18 cellular contexts compared by ENCODE assay signal in the genomic region with DNA sequence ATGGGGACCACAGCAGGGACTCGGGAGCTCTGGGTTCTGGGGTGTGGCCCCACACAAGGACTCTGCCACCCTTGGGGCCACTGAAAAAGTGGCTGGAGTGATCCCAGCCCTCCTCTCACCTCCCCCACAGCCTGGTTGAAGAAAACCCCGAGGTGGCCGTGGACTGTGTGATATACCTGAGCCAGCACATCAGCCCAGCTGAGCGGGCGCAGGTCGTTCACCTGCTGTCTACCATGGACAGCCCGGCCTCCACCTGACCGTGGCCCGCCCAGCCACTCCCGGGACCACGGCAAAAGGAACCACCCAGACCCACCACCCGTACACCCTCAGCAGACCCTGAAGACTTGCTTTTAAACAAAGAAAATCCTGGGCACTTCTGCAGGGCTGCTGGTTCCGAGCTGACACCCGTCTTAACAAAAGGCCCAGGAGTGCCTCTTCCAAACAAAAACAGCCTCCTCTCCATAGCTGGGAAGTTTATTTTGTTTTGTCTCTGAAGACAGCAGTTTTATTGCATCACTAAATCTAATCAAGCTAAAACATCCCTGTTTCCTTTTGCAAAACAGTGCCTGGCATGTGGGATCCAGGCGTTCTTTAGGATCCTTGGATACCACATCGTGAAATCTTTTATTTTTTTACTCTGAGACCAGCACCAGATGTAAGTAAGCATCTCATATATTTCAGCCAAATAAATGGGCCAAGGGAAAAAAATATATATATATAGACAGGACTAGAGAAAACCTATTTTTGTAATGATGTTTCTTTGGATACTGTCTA. TPM values are rescaled to one million over a fixed set of nuclear protein-coding genes. Genes with fewer than 3 reads are reported as not detected.
DNase-seq lines count a peak whose midpoint lies in the region; ATAC-seq and TF ChIP-seq lines count a peak whose summit lies in the region.
"Had no signal": no experiment of that assay in that cellular context is flagged by ENCODE, and none has a peak within 500 bp of the region (broad histone marks: within the 10 kb centered on the region; RNA-seq: fewer than 3 reads in every experiment).

No MANE protein-coding gene starts in this region.

- no peaks in the 10 kb centered on the region for H3K9me2 ChIP-seq in OCI-LY7 (ENCODE audit: insufficient read depth, low read length)
- no peaks in the 10 kb centered on the region for H3K9me2 ChIP-seq in Karpas-422 (replicated peaks; ENCODE audit: insufficient read depth, low read length)

- H2AK5ac ChIP-seq in neuronal stem cell (ENCODE audit: low read depth, low read length) = peak overlapping the region; percentile 20

- no peak overlapping the region for H2BK12ac ChIP-seq in neuronal stem cell (ENCODE audit: low read length)

- H3K4me3 ChIP-seq in BJ (ENCODE audit: low read depth, low read length) (no peak overlapping the region), OCI-LY7 (ENCODE audit: low read depth, low read length, poor library complexity, severe bottlenecking) (no peak overlapping the region), neuronal stem cell (ENCODE audit: low read length in 2 of 2) (no peak overlapping the region), transverse colon (no peak overlapping the region), Karpas-422 (ENCODE audit: low read length) (no peak overlapping the region)
- H3K4me3 ChIP-seq: HAP-1 had no signal

- no peak for ATAC-seq in sciatic nerve
- ATAC-seq: CD8-positive, alpha-beta T cell had no signal

- H3K18ac ChIP-seq in neuronal stem cell (ENCODE audit: low read length) = no peak overlapping the region

- H3K36me3 ChIP-seq in BJ (ENCODE audit: control insufficient read depth, insufficient read depth, low read length) = no peaks in the 10 kb centered on the region; the same call in 1 of the 2 replicates
- H3K36me3 ChIP-seq in OCI-LY7 (ENCODE audit: insufficient read depth, low read length) = no peaks in the 10 kb centered on the region
- H3K36me3 ChIP-seq in neuronal stem cell (replicated peaks in 1 of 2; ENCODE audit: control insufficient read depth in 2 of 2, insufficient read depth in 2 of 2, low read length in 2 of 2) = peaks cover 0 to 9% of the 10 kb centered on the region in 2 donors
- peaks cover 0 to 17% (median 6%) of the 10 kb centered on the region in 4 donors for H3K36me3 ChIP-seq in transverse colon
- H3K36me3 ChIP-seq in Karpas-422 (ENCODE audit: insufficient read depth, low read length) = no peaks in the 10 kb centered on the region
- H3K36me3 ChIP-seq: BE2C, HAP-1 had no signal

- H3K9ac ChIP-seq in neuronal stem cell (ENCODE audit: low read depth, low read length, poor library complexity) (no peak overlapping the region), Karpas-422 (ENCODE audit: low read length) (no peak overlapping the region)

- H4K91ac ChIP-seq in neuronal stem cell (ENCODE audit: low read depth, low read length, poor library complexity) = no peak overlapping the region

- POLR2A ChIA-PET in BJ (lab: Charles Lee) = no interaction called here
- POLR2A ChIA-PET in OCI-LY7 (lab: Charles Lee) = no interaction called here

- no peaks in the 10 kb centered on the region for H3K79me1 ChIP-seq in neuronal stem cell (ENCODE audit: low read depth, low read length)

- in situ Hi-C loops in transverse colon (cut with MboI; ENCODE audit: low pct_ligation_motif_present in 1 of 4, low pct_unique_long_range_greater_than_20kb in 1 of 4, low sequenced_read_pairs in 3 of 4) = loop anchor here (5.0 to 10.0 kb wide), 2 partner anchors 119 to 121 kb away; no protein-coding TSS in a partner anchor

- H3K4me1 ChIP-seq in OCI-LY7 (ENCODE audit: insufficient read depth, low read length, poor library complexity, severe bottlenecking) (no peaks in the 10 kb centered on the region), neuronal stem cell (ENCODE audit: control insufficient read depth in 2 of 2, insufficient read depth in 1 of 2, low read depth in 1 of 2, low read length in 2 of 2) (no peaks in the 10 kb centered on the region), transverse colon (peaks cover 0 to 10% (median 3%) of the 10 kb centered on the region in 4 donors), Karpas-422 (ENCODE audit: low read length) (peaks cover 7% of the 10 kb centered on the region)
- H3K4me1 ChIP-seq: BE2C, HAP-1 had no signal

- TF ChIP-seq EP300 in transverse colon (IDR thresholded peaks at IDR 0.05; ENCODE audit: low read depth) = no peak

- H3K27ac ChIP-seq in OCI-LY7 (ENCODE audit: low read depth, low read length, poor library complexity, severe bottlenecking) (no peak overlapping the region), neuronal stem cell (replicated peaks; ENCODE audit: low read length) (no peak overlapping the region), transverse colon (peak overlapping the region in 3 of 4 donors; percentile 2 to 71 (median 4)), Karpas-422 (ENCODE audit: low read length) (no peak overlapping the region)

- no peak overlapping the region for H3K4ac ChIP-seq in neuronal stem cell (ENCODE audit: low read length)

- H2AFZ ChIP-seq in OCI-LY7 (ENCODE audit: low read length) = no peak overlapping the region
- no peak overlapping the region for H2AFZ ChIP-seq in neuronal stem cell (ENCODE audit: low read length)
- no peak overlapping the region for H2AFZ ChIP-seq in Karpas-422 (ENCODE audit: low read length)

- no peak overlapping the region for H2BK15ac ChIP-seq in neuronal stem cell (ENCODE audit: low read length)

- BruUV-seq in OCI-LY7 (replicated peaks; lab: Mats Ljungman, UMichigan) = TSS peak; percentile 76

- H4K8ac ChIP-seq in neuronal stem cell (ENCODE audit: low read depth, low read length) = no peak overlapping the region

- no peak overlapping the region for H2BK5ac ChIP-seq in neuronal stem cell (ENCODE audit: low read length)

- H3K4me2 ChIP-seq in OCI-LY7 (ENCODE audit: low read length) (no peak overlapping the region), neuronal stem cell (ENCODE audit: insufficient read depth, low read length, poor library complexity, severe bottlenecking) (no peak overlapping the region), Karpas-422 (ENCODE audit: low read depth, low read length, poor library complexity, severe bottlenecking) (no peak overlapping the region)

- no peak overlapping the region for H2BK120ac ChIP-seq in neuronal stem cell (ENCODE audit: low read depth, low read length)

- WGBS in neuronal stem cell (ENCODE audit: extremely low coverage in 2 of 2, insufficient read length in 2 of 2, insufficient replicate concordance in 1 of 2), 2 donors = no CpG with 5 or more reads among the region's 16 CpGs
- WGBS in transverse colon (ENCODE audit: low coverage in 1 of 2), 2 donors = 78 to 83% methylated on average over 4 to 15 of the region's 16 CpGs

- H3K79me2 ChIP-seq in OCI-LY7 (ENCODE audit: insufficient read depth, low read depth, low read length) = no peaks in the 10 kb centered on the region
- no peaks in the 10 kb centered on the region for H3K79me2 ChIP-seq in Karpas-422 (ENCODE audit: low read length)

- CTCF ChIA-PET in BJ (lab: Yijun Ruan, JAX) (interaction anchor here (1.9 to 3.5 kb wide), 2 partner anchors 8 to 119 kb away, joined by 8 to 16 read pairs; no protein-coding TSS in a partner anchor), OCI-LY7 (lab: Charles Lee; ENCODE audit: unreplicated experiment) (interaction anchor here (0.5 kb wide), 1 partner anchor 1707 kb away, joined by 3 read pairs; no protein-coding TSS in a partner anchor)

- no peak overlapping the region for H3K14ac ChIP-seq in neuronal stem cell (ENCODE audit: low read length)

- no peaks in the 10 kb centered on the region for H3K27me3 ChIP-seq in BJ (ENCODE audit: control insufficient read depth, insufficient read depth, low read length)
- no peaks in the 10 kb centered on the region for H3K27me3 ChIP-seq in neuronal stem cell (ENCODE audit: control insufficient read depth in 3 of 3, insufficient read depth in 3 of 3, low read depth in 1 of 3, low read length in 3 of 3)
- no peaks in the 10 kb centered on the region for H3K27me3 ChIP-seq in transverse colon
- H3K27me3 ChIP-seq in Karpas-422 (ENCODE audit: low read length) = no peaks in the 10 kb centered on the region
- H3K27me3 ChIP-seq: BE2C had no signal

- H3K23ac ChIP-seq in neuronal stem cell (ENCODE audit: low read depth, low read length, poor library complexity) = no peak overlapping the region

- no peak for TF ChIP-seq CTCF in BJ (IDR thresholded peaks at IDR 0.05; ENCODE audit: insufficient read depth, low read depth, low read length)
- no peak for TF ChIP-seq CTCF in OCI-LY7 (conservative IDR thresholded peaks at IDR 0.05; ENCODE audit: low read length)
- no peak for TF ChIP-seq CTCF in transverse colon (IDR thresholded peaks at IDR 0.05)

- H3K9me3 ChIP-seq in OCI-LY7 (ENCODE audit: low read length) (no peaks in the 10 kb centered on the region), neuronal stem cell (replicated peaks in 1 of 2; ENCODE audit: control insufficient read depth in 2 of 2, insufficient read depth in 1 of 2, low read depth in 1 of 2, low read length in 2 of 2) (peaks cover 2 to 10% of the 10 kb centered on the region in 2 donors), transverse colon (no peaks in the 10 kb centered on the region), Karpas-422 (ENCODE audit: low read length) (no peaks in the 10 kb centered on the region)
- H3K9me3 ChIP-seq: BE2C, HAP-1 had no signal

- no peak for TF ChIP-seq POLR2A in transverse colon (IDR thresholded peaks at IDR 0.05)

- DNase-seq in BJ (ENCODE audit: low read depth) (peak; percentile 4), OCI-LY7 (ENCODE audit: low spot score) (no peak), neuronal stem cell (ENCODE audit: low spot score) (no peak), transverse colon (no peak), sciatic nerve (ENCODE audit: low spot score) (no peak), Karpas-422 (no peak)
- no peak for DNase-seq in effector CD4-positive, alpha-beta T cell
- DNase-seq in stimulated activated naive CD4-positive, alpha-beta T cell treated with Interleukin-2 at 50 U/mL for 16 hours (lab: John Stamatoyannopoulos, UW) = no peak
- DNase-seq: BE2C; CD8-positive, alpha-beta T cell; COR-L47; DMS153; DMS79 treated with DMSO at 0.1 percent for 48 hours; GDM1 had no signal

- H4K20me1 ChIP-seq in OCI-LY7 (ENCODE audit: insufficient read depth, low read length) (no peaks in the 10 kb centered on the region), Karpas-422 (ENCODE audit: insufficient read depth, low read depth, low read length) (no peaks in the 10 kb centered on the region)

- intact Hi-C loops in OCI-LY7 (cut with micrococcal nuclease; ENCODE audit: unreplicated experiment) = no loop called here
- intact Hi-C loops in transverse colon (cut with DNase I; ENCODE audit: low total_unique reads) = loop anchor here (2.0 kb wide), 1 partner anchor 121 kb away; no protein-coding TSS in a partner anchor
- intact Hi-C loops in sciatic nerve (cut with DNase I) = loop anchor here (5.0 kb wide), 1 partner anchor 121 kb away; no protein-coding TSS in a partner anchor

RNA-seq across cellular contexts. Expression of a gene that starts 42.8 kb away (rescaled TPM):
- polyA plus RNA-seq in BJ (2011; rRNA removed) = not detected in 2 replicates
- polyA minus RNA-seq in BJ (2011; rRNA and poly(A)+ RNA removed) = not detected in 2 replicates
- 2.7 and 4.3 TPM in 2 replicates for total RNA-seq in OCI-LY7 (2014; rRNA removed; shearing (Covaris generic))
- total RNA-seq in OCI-LY7 (2022) = 4.5 and 5.1 TPM in 2 replicates
- 0.33 TPM for polyA plus RNA-seq in neuronal stem cell (2013, experiment 1 of 2)
- 0.44 TPM for polyA plus RNA-seq in neuronal stem cell (2013, experiment 2 of 2)
- not detected for total RNA-seq in transverse colon
- total RNA-seq in sciatic nerve = not detected
- not detected in 2 replicates for total RNA-seq in Karpas-422 (2014; rRNA removed; shearing (Covaris generic); ENCODE audit: low replicate concordance)
- total RNA-seq: A172; CD8-positive, alpha-beta T cell; HT-29 had no signal
- polyA plus RNA-seq: CD14-positive monocyte had no signal

Comparison
In these comparisons a context has a peak if more than half of its experiments do, and no peak if none do; other contexts are left out.
1. H3K27ac ChIP-seq: peak in transverse colon (3 of 4); none in OCI-LY7 (single experiment), neuronal stem cell (single experiment) and Karpas-422 (single experiment).